ENCODE assay signal across 23 cellular contexts in the genomic region with DNA sequence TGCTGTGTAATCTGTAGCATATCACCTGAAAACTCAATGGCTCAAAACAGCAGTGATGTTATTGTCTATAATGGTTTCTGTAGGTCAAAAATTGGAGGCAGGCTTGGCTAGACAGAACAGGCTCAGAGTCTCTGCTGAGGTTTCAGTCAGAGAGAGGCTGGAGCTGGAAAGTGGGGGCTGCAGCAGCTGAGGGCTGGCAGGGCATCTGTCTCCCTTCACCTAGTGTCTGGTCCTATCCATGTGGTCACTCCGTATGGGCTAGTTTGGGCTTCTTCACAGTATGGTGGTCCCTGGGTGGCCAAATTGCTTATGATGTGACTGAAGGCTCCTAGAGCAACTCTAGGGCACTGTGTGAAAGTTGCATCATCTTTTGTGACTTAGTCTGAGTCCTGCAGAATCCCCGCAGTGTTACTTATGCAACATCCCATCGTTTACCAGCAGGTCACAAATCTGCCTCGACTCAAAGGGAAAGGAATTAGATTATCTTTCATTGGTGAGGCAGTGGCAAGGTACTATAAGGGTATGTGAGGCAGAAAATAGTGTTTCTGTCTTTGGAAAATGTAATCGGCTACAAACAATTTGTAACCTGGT.
"Had no signal": no experiment of that assay in that cellular context is flagged by ENCODE, and none has a peak within 500 bp of the region (broad histone marks: within the 10 kb centered on the region; RNA-seq: fewer than 3 reads in every experiment).

No MANE protein-coding gene starts in this region.

- H3K36me3 ChIP-seq: ovary, right lobe of liver, uterus had no signal

- DNase-seq: activated CD4-positive, alpha-beta memory T cell treated with anti-CD3 and anti-CD28 coated beads for 36 hours; activated CD4-positive, alpha-beta T cell treated with anti-CD3 and anti-CD28 coated beads for 48 hours; activated CD8-positive, alpha-beta memory T cell treated with anti-CD3 and anti-CD28 coated beads, Interleukin-2, amount 50 U/mL, for 4 hours; activated gamma-delta T cell; activated naive CD4-positive, alpha-beta T cell treated with anti-CD3 and anti-CD28 coated beads, Interleukin-2, amount 10 ng/mL, durations not matched to agents 7 days and 5 days; activated T-cell treated with anti-CD3 and anti-CD28 coated beads, Interleukin-2, amount 50 U/mL, for 24 hours; amygdala; effector CD4-positive, alpha-beta T cell; left cardiac atrium; left ventricle myocardium superior; ovary; right lobe of liver; stimulated activated CD4-positive, alpha-beta T cell treated with anti-CD3 and anti-CD28 coated beads, Interleukin-2, amount 100 ng/mL, for 48 hours; stimulated activated naive CD8-positive, alpha-beta T cell treated with anti-CD3 and anti-CD28 coated beads, Interleukin-15, Interleukin-2, amounts not matched to agents 100 U/mL and 50 U/mL, for 24 hours; T-cell; testis; uterus had no signal

- H3K27ac ChIP-seq: ovary, right lobe of liver, testis, uterus had no signal

- H3K27me3 ChIP-seq: ovary, right lobe of liver, testis, uterus had no signal

- H3K4me1 Mint-ChIP-seq: activated naive CD4-positive, alpha-beta T cell treated with anti-CD3 and anti-CD28 coated beads, Interleukin-2, amount 10 ng/mL, durations not matched to agents 7 days and 5 days; central memory CD8-positive, alpha-beta T cell; nephron; T-cell had no signal

- H3K27me3 Mint-ChIP-seq: activated CD4-positive, alpha-beta memory T cell treated with anti-CD3 and anti-CD28 coated beads for 36 hours; activated naive CD4-positive, alpha-beta T cell treated with anti-CD3 and anti-CD28 coated beads, Interleukin-2, amount 10 ng/mL, durations not matched to agents 7 days and 5 days; activated T-cell treated with anti-CD3 and anti-CD28 coated beads, Interleukin-2, amount 50 U/mL, for 24 hours; central memory CD8-positive, alpha-beta T cell; dendritic cell treated with granulocyte-macrophage colony-stimulating factor and Interleukin-4, amounts not matched to agents 40 ng/mL and 50 ng/mL, for 4 days; progenitor cell of endocrine pancreas; T-cell; type B pancreatic cell had no signal

- ATAC-seq: activated CD4-positive, CD25-positive, alpha-beta regulatory T cell treated with anti-CD3 and anti-CD28 coated beads, Interleukin-2, amount 50 U/mL, for 24 hours; left cardiac atrium; left ventricle myocardium superior; right lobe of liver; stimulated activated naive CD8-positive, alpha-beta T cell treated with anti-CD3 and anti-CD28 coated beads, Interleukin-15, Interleukin-2, amounts not matched to agents 100 U/mL and 50 U/mL, for 24 hours; T-cell had no signal

- H3K27ac Mint-ChIP-seq: activated CD4-positive, alpha-beta memory T cell treated with anti-CD3 and anti-CD28 coated beads for 36 hours; activated naive CD4-positive, alpha-beta T cell treated with anti-CD3 and anti-CD28 coated beads, Interleukin-2, amount 10 ng/mL, durations not matched to agents 7 days and 5 days; activated T-cell treated with anti-CD3 and anti-CD28 coated beads, Interleukin-2, amount 50 U/mL, for 24 hours; dendritic cell treated with granulocyte-macrophage colony-stimulating factor and Interleukin-4, amounts not matched to agents 40 ng/mL and 50 ng/mL, for 4 days; nephron; progenitor cell of endocrine pancreas; T-cell; type B pancreatic cell had no signal

- H3K9me3 Mint-ChIP-seq: activated CD4-positive, alpha-beta memory T cell treated with anti-CD3 and anti-CD28 coated beads for 36 hours; activated naive CD4-positive, alpha-beta T cell treated with anti-CD3 and anti-CD28 coated beads, Interleukin-2, amount 10 ng/mL, durations not matched to agents 7 days and 5 days; dendritic cell treated with granulocyte-macrophage colony-stimulating factor and Interleukin-4, amounts not matched to agents 40 ng/mL and 50 ng/mL, for 4 days; nephron; type B pancreatic cell had no signal

- H3K4me3 Mint-ChIP-seq: activated CD4-positive, alpha-beta memory T cell treated with anti-CD3 and anti-CD28 coated beads for 36 hours; activated naive CD4-positive, alpha-beta T cell treated with anti-CD3 and anti-CD28 coated beads, Interleukin-2, amount 10 ng/mL, durations not matched to agents 7 days and 5 days; activated T-cell treated with anti-CD3 and anti-CD28 coated beads, Interleukin-2, amount 50 U/mL, for 24 hours; central memory CD8-positive, alpha-beta T cell; dendritic cell treated with granulocyte-macrophage colony-stimulating factor and Interleukin-4, amounts not matched to agents 40 ng/mL and 50 ng/mL, for 4 days; nephron; T-cell; type B pancreatic cell had no signal

- H3K4me3 ChIP-seq: ovary, right lobe of liver, testis, uterus had no signal

- H3K36me3 Mint-ChIP-seq: activated CD4-positive, alpha-beta memory T cell treated with anti-CD3 and anti-CD28 coated beads for 36 hours; activated naive CD4-positive, alpha-beta T cell treated with anti-CD3 and anti-CD28 coated beads, Interleukin-2, amount 10 ng/mL, durations not matched to agents 7 days and 5 days; T-cell; type B pancreatic cell had no signal

- H3K4me1 ChIP-seq: right lobe of liver, testis, uterus had no signal

- H3K9me3 ChIP-seq: ovary, right lobe of liver, testis, uterus had no signal
